In genomic region chr18:48945953-48946217, GRCh38 we compare ENCODE assay signal across 8 cellular contexts. TPM values are rescaled to one million over a fixed set of nuclear protein-coding genes. Genes with fewer than 3 reads are reported as not detected.
A peak's percentile ranks its signal among the peaks of the same experiment; 100 is the strongest.
DNase-seq lines count a peak whose midpoint lies in the region; ATAC-seq and TF ChIP-seq lines count a peak whose summit lies in the region.

No MANE protein-coding gene starts in this region.

- intact Hi-C loops in activated CD4-positive, alpha-beta memory T cell treated with anti-CD3 and anti-CD28 coated beads for 36 hours (cut with micrococcal nuclease), result loop anchor here (10.0 kb wide), 2 partner anchors 539 to 869 kb away; partner anchors contain the start of genes ACAA2 and C18orf32
- intact Hi-C loops in activated T-helper 1 cell treated with anti-CD3 and anti-CD28 coated beads, Interleukin-12 subunit alpha, Interleukin-12 subunit beta, Interleukin-2, Interleukin-4 antibody, amounts not matched to agents 30 ng/mL and 10 ng/mL and 1 ng/mL, durations not matched to agents 14 hours and 24 hours and 36 hours (cut with micrococcal nuclease), result loop anchor here (5.0 to 10.0 kb wide), 2 partner anchors 866 to 1339 kb away; partner anchors contain the start of genes ACAA2, CXXC1 and MBD1

- H3K27ac Mint-ChIP-seq in activated CD4-positive, alpha-beta memory T cell treated with anti-CD3 and anti-CD28 coated beads, Interleukin-2, amount 10 ng/mL, durations not matched to agents 7 days and 5 days, result no peak overlapping the region
- H3K27ac Mint-ChIP-seq in activated CD4-positive, alpha-beta memory T cell treated with anti-CD3 and anti-CD28 coated beads for 36 hours, result no peak overlapping the region
- no peak overlapping the region for H3K27ac Mint-ChIP-seq in activated T-helper 1 cell treated with anti-CD3 and anti-CD28 coated beads, Interleukin-12 subunit alpha, Interleukin-12 subunit beta, Interleukin-2, Interleukin-4 antibody, amounts not matched to agents 30 ng/mL and 10 ng/mL and 1 ng/mL, durations not matched to agents 14 hours and 24 hours and 36 hours

- H3K27ac ChIP-seq in substantia nigra (ENCODE audit: low read depth, low read length, poor library complexity, severe bottlenecking), result peak overlapping the region; percentile 88

- DNase-seq in activated CD4-positive, alpha-beta memory T cell treated with anti-CD3 and anti-CD28 coated beads, Interleukin-2, amount 10 ng/mL, durations not matched to agents 7 days and 5 days, result no peak
- DNase-seq in activated CD4-positive, alpha-beta memory T cell treated with anti-CD3 and anti-CD28 coated beads for 36 hours, result no peak
- DNase-seq in activated T-helper 1 cell treated with anti-CD3 and anti-CD28 coated beads, Interleukin-12 subunit alpha, Interleukin-12 subunit beta, Interleukin-2, Interleukin-4 antibody, amounts not matched to agents 30 ng/mL and 10 ng/mL and 1 ng/mL, durations not matched to agents 14 hours and 24 hours and 36 hours (ENCODE audit: low spot score), result no peak
- DNase-seq in kidney epithelial cell (ENCODE audit: low read depth), result no peak
- no peak for DNase-seq in substantia nigra (lab: John Stamatoyannopoulos, UW)
- no peak for DNase-seq in putamen (ENCODE audit: low spot score)
- DNase-seq in activated CD8-positive, alpha-beta memory T cell treated with anti-CD3 and anti-CD28 coated beads, Interleukin-2, amount 50 U/mL, for 48 hours, result no peak

- peak overlapping the region; percentile 91 for H3K4me3 ChIP-seq in kidney epithelial cell (ENCODE audit: low read depth, low read length)

- no peaks in the 10 kb centered on the region for H3K27me3 ChIP-seq in kidney epithelial cell (ENCODE audit: control insufficient read depth, insufficient read depth, low read length)

- peaks cover 3% of the 10 kb centered on the region for H3K36me3 ChIP-seq in kidney epithelial cell (ENCODE audit: control insufficient read depth, insufficient read depth, low read length)

- H3K4me1 Mint-ChIP-seq in activated CD4-positive, alpha-beta memory T cell treated with anti-CD3 and anti-CD28 coated beads, Interleukin-2, amount 10 ng/mL, durations not matched to agents 7 days and 5 days, result peaks cover 75% of the 10 kb centered on the region
- peaks cover 71% of the 10 kb centered on the region for H3K4me1 Mint-ChIP-seq in activated CD4-positive, alpha-beta memory T cell treated with anti-CD3 and anti-CD28 coated beads for 36 hours (ENCODE audit: low read depth)
- H3K4me1 Mint-ChIP-seq in activated T-helper 1 cell treated with anti-CD3 and anti-CD28 coated beads, Interleukin-12 subunit alpha, Interleukin-12 subunit beta, Interleukin-2, Interleukin-4 antibody, amounts not matched to agents 30 ng/mL and 10 ng/mL and 1 ng/mL, durations not matched to agents 14 hours and 24 hours and 36 hours (ENCODE audit: low read depth), result peaks cover 80% of the 10 kb centered on the region

- CTCF ChIA-PET in activated CD4-positive, alpha-beta memory T cell treated with anti-CD3 and anti-CD28 coated beads, Interleukin-2, amount 10 ng/mL, durations not matched to agents 7 days and 5 days (lab: Charles Lee), result no interaction called here
- CTCF ChIA-PET in activated CD4-positive, alpha-beta memory T cell treated with anti-CD3 and anti-CD28 coated beads for 36 hours (lab: Charles Lee), result interaction anchor here (0.8 kb wide), 1 partner anchor 26 kb away, joined by 3 read pairs; no protein-coding TSS in a partner anchor

- ATAC-seq in GM21576 (IDR thresholded peaks at IDR 0.05; ENCODE audit: unreplicated experiment), result no peak

- no peaks in the 10 kb centered on the region for H3K27me3 Mint-ChIP-seq in activated CD4-positive, alpha-beta memory T cell treated with anti-CD3 and anti-CD28 coated beads, Interleukin-2, amount 10 ng/mL, durations not matched to agents 7 days and 5 days
- H3K27me3 Mint-ChIP-seq in activated CD4-positive, alpha-beta memory T cell treated with anti-CD3 and anti-CD28 coated beads for 36 hours, result no peaks in the 10 kb centered on the region
- H3K27me3 Mint-ChIP-seq in activated T-helper 1 cell treated with anti-CD3 and anti-CD28 coated beads, Interleukin-12 subunit alpha, Interleukin-12 subunit beta, Interleukin-2, Interleukin-4 antibody, amounts not matched to agents 30 ng/mL and 10 ng/mL and 1 ng/mL, durations not matched to agents 14 hours and 24 hours and 36 hours (ENCODE audit: insufficient read depth), result peaks cover 2% of the 10 kb centered on the region

- POLR2A ChIA-PET in activated CD4-positive, alpha-beta memory T cell treated with anti-CD3 and anti-CD28 coated beads, Interleukin-2, amount 10 ng/mL, durations not matched to agents 7 days and 5 days (lab: Charles Lee), result interaction anchor here (1.0 to 2.1 kb wide), 3 partner anchors 14 to 27 kb away, joined by 3 to 7 read pairs (median 5); no protein-coding TSS in a partner anchor
- POLR2A ChIA-PET in activated CD4-positive, alpha-beta memory T cell treated with anti-CD3 and anti-CD28 coated beads for 36 hours (lab: Charles Lee), result no interaction called here

- no peaks in the 10 kb centered on the region for H3K9me3 Mint-ChIP-seq in activated CD4-positive, alpha-beta memory T cell treated with anti-CD3 and anti-CD28 coated beads, Interleukin-2, amount 10 ng/mL, durations not matched to agents 7 days and 5 days
- no peaks in the 10 kb centered on the region for H3K9me3 Mint-ChIP-seq in activated CD4-positive, alpha-beta memory T cell treated with anti-CD3 and anti-CD28 coated beads for 36 hours
- H3K9me3 Mint-ChIP-seq in activated T-helper 1 cell treated with anti-CD3 and anti-CD28 coated beads, Interleukin-12 subunit alpha, Interleukin-12 subunit beta, Interleukin-2, Interleukin-4 antibody, amounts not matched to agents 30 ng/mL and 10 ng/mL and 1 ng/mL, durations not matched to agents 14 hours and 24 hours and 36 hours, result no peaks in the 10 kb centered on the region

- H3K4me3 Mint-ChIP-seq in activated CD4-positive, alpha-beta memory T cell treated with anti-CD3 and anti-CD28 coated beads, Interleukin-2, amount 10 ng/mL, durations not matched to agents 7 days and 5 days, result peak overlapping the region; percentile 32
- no peak overlapping the region for H3K4me3 Mint-ChIP-seq in activated CD4-positive, alpha-beta memory T cell treated with anti-CD3 and anti-CD28 coated beads for 36 hours
- peak overlapping the region; percentile 99 for H3K4me3 Mint-ChIP-seq in activated T-helper 1 cell treated with anti-CD3 and anti-CD28 coated beads, Interleukin-12 subunit alpha, Interleukin-12 subunit beta, Interleukin-2, Interleukin-4 antibody, amounts not matched to agents 30 ng/mL and 10 ng/mL and 1 ng/mL, durations not matched to agents 14 hours and 24 hours and 36 hours

- peaks cover 87% of the 10 kb centered on the region for H3K36me3 Mint-ChIP-seq in activated CD4-positive, alpha-beta memory T cell treated with anti-CD3 and anti-CD28 coated beads, Interleukin-2, amount 10 ng/mL, durations not matched to agents 7 days and 5 days (ENCODE audit: low read depth)
- H3K36me3 Mint-ChIP-seq in activated CD4-positive, alpha-beta memory T cell treated with anti-CD3 and anti-CD28 coated beads for 36 hours, result peaks cover 38% of the 10 kb centered on the region
- peaks cover 69% of the 10 kb centered on the region for H3K36me3 Mint-ChIP-seq in activated T-helper 1 cell treated with anti-CD3 and anti-CD28 coated beads, Interleukin-12 subunit alpha, Interleukin-12 subunit beta, Interleukin-2, Interleukin-4 antibody, amounts not matched to agents 30 ng/mL and 10 ng/mL and 1 ng/mL, durations not matched to agents 14 hours and 24 hours and 36 hours (ENCODE audit: low read depth)

- TF ChIP-seq CTCF in kidney epithelial cell (IDR thresholded peaks at IDR 0.05; ENCODE audit: insufficient read depth, low read length, poor library complexity, severe bottlenecking), result no peak

RNA-seq across cellular contexts. Expression of gene SMAD7, which starts 4.9 kb away (rescaled TPM):
- 10 to 100 TPM; 30.0 to 31.0 TPM for total RNA-seq in activated CD4-positive, alpha-beta memory T cell treated with anti-CD3 and anti-CD28 coated beads, Interleukin-2, amount 10 ng/mL, durations not matched to agents 7 days and 5 days
- 10 to 100 TPM; 13.6 to 14.4 TPM for total RNA-seq in activated CD4-positive, alpha-beta memory T cell treated with anti-CD3 and anti-CD28 coated beads for 36 hours
- total RNA-seq in activated T-helper 1 cell treated with anti-CD3 and anti-CD28 coated beads, Interleukin-12 subunit alpha, Interleukin-12 subunit beta, Interleukin-2, Interleukin-4 antibody, amounts not matched to agents 30 ng/mL and 10 ng/mL and 1 ng/mL, durations not matched to agents 14 hours and 24 hours and 36 hours, result 26.7 and 26.8 TPM in 2 replicates
- 54.3 and 68.1 TPM in 2 replicates for total RNA-seq in kidney epithelial cell
